1 cellular context compared by ENCODE assay signal in genomic region chr3:180912304-180913226, GRCh38.
TF ChIP-seq lines count a peak whose summit lies in the region.

TSS of gene FXR1 (plus strand) at chr3:180912670. CDS start at chr3:180912686, 16 bp downstream.

TF ChIP-seq in GM12878, 131 proteins besides CTCF, POLR2A, EP300 and RAD21 (continued from another document):
- TF ChIP-seq GABPA (IDR thresholded peaks at IDR 0.05; ENCODE audit: low read depth) = no peak
- TF ChIP-seq BCLAF1 (IDR thresholded peaks at IDR 0.05) = no peak
- TF ChIP-seq CHD2 (IDR thresholded peaks at IDR 0.05; ENCODE audit: borderline replicate concordance, low read depth, low read length) = peak; percentile 11; the same call in 1 of the 2 replicates
- no peak for TF ChIP-seq KDM1A (IDR thresholded peaks at IDR 0.05; ENCODE audit: borderline replicate concordance)
- 0 out of 2 replicates have a peak, but pooled peaks have one; percentile 17 for TF ChIP-seq CREM (IDR thresholded peaks at IDR 0.05; ENCODE audit: low read depth)
- peak; percentile 68; the same call in 2 of the 3 replicates for TF ChIP-seq POU2F2 (IDR thresholded peaks at IDR 0.05; ENCODE audit: borderline replicate concordance, low read depth, low read length)
- TF ChIP-seq FOXM1 (IDR thresholded peaks at IDR 0.05; ENCODE audit: low read depth, low read length) = no peak
- peak; percentile 52; the same call in 1 of the 2 replicates for TF ChIP-seq EED (IDR thresholded peaks at IDR 0.05; ENCODE audit: low read depth)
- no peak for TF ChIP-seq JUNB (IDR thresholded peaks at IDR 0.05)
- TF ChIP-seq RB1 (IDR thresholded peaks at IDR 0.05; ENCODE audit: borderline replicate concordance) = peak; percentile 30; the same call in 1 of the 2 replicates
- TF ChIP-seq MXI1 (IDR thresholded peaks at IDR 0.05; ENCODE audit: low read depth, low read length) = peak; percentile 25; the same call in 1 of the 2 replicates
- 0 out of 2 replicates have a peak, but pooled peaks have one; percentile 9 for TF ChIP-seq ESRRA (IDR thresholded peaks at IDR 0.05; ENCODE audit: low read length)
- peak; percentile 74 for TF ChIP-seq IKZF1 (conservative IDR thresholded peaks at IDR 0.05)
- TF ChIP-seq HSF1 (IDR thresholded peaks at IDR 0.05; ENCODE audit: low read depth, low read length) = 0 out of 2 replicates have a peak, but pooled peaks have one; percentile 45
- no peak for TF ChIP-seq ZNF24 (IDR thresholded peaks at IDR 0.05)
- TF ChIP-seq NKRF (conservative IDR thresholded peaks at IDR 0.05) = peak; percentile 40; the same call in 1 of the 2 replicates
- no peak for TF ChIP-seq NFYA (IDR thresholded peaks at IDR 0.05; ENCODE audit: borderline replicate concordance, low read depth, low read length)
- no peak for TF ChIP-seq RBBP5 (conservative IDR thresholded peaks at IDR 0.05)
- no peak for TF ChIP-seq E2F8 (IDR thresholded peaks at IDR 0.05; ENCODE audit: low read depth, partially characterized antibody)
- 0 out of 2 replicates have a peak, but pooled peaks have one; percentile 51 for TF ChIP-seq CHD1 (IDR thresholded peaks at IDR 0.05; ENCODE audit: low read depth, low read length)
- TF ChIP-seq SMAD1 (IDR thresholded peaks at IDR 0.05; ENCODE audit: low read depth, partially characterized antibody) = peak; percentile 22
- 0 out of 2 replicates have a peak, but pooled peaks have one; percentile 44 for TF ChIP-seq BACH1 (IDR thresholded peaks at IDR 0.05; ENCODE audit: borderline replicate concordance)
- peak; percentile 15 for TF ChIP-seq SP1 (IDR thresholded peaks at IDR 0.05; ENCODE audit: low read depth, low read length)
- TF ChIP-seq CUX1 (IDR thresholded peaks at IDR 0.05; ENCODE audit: insufficient replicate concordance, low read depth, low read length) = no peak
- TF ChIP-seq RUNX3 (IDR thresholded peaks at IDR 0.05; ENCODE audit: low read length) = peak; percentile 90
- TF ChIP-seq POLR2AphosphoS5 (IDR thresholded peaks at IDR 0.05; ENCODE audit: low read length) = peak; percentile 94
- peak; percentile 63; the same call in 1 of the 2 replicates for TF ChIP-seq TCF12 (IDR thresholded peaks at IDR 0.05; ENCODE audit: low read depth, low read length)
- peak; percentile 97 for TF ChIP-seq YY1 (IDR thresholded peaks at IDR 0.05; ENCODE audit: low read depth, low read length)
- TF ChIP-seq BHLHE40 (IDR thresholded peaks at IDR 0.05; ENCODE audit: borderline replicate concordance in 1 of 2, low read depth in 2 of 2, low read length in 1 of 2) = peak in 1 of 2 experiments; percentile 44; a peak in 1 of 4 replicates
- TF ChIP-seq TAF1 (IDR thresholded peaks at IDR 0.05; ENCODE audit: borderline replicate concordance, low read depth, low read length) = peak; percentile 98
- peak; percentile 69; the same call in 1 of the 2 replicates for TF ChIP-seq LARP7 (IDR thresholded peaks at IDR 0.05)
- TF ChIP-seq CBFB (IDR thresholded peaks at IDR 0.05; ENCODE audit: low read depth) = peak; percentile 76
- TF ChIP-seq ZZZ3 (IDR thresholded peaks at IDR 0.05; ENCODE audit: control insufficient read depth, insufficient read length, low read depth) = no peak
- 0 out of 2 replicates have a peak, but pooled peaks have one; percentile 34 for TF ChIP-seq ZNF687 (IDR thresholded peaks at IDR 0.05)
- TF ChIP-seq TCF3 (IDR thresholded peaks at IDR 0.05; ENCODE audit: borderline replicate concordance, insufficient read depth, low read depth, low read length) = peak; percentile 40; the same call in 1 of the 2 replicates
- TF ChIP-seq MLLT1 (IDR thresholded peaks at IDR 0.05) = peak; percentile 68
- TF ChIP-seq HDGF (IDR thresholded peaks at IDR 0.05) = 0 out of 2 replicates have a peak, but pooled peaks have one; percentile 44
- peak; percentile 67; the same call in 1 of the 2 replicates for TF ChIP-seq SMAD5 (IDR thresholded peaks at IDR 0.05; ENCODE audit: low read depth)
- TF ChIP-seq SMC3 (IDR thresholded peaks at IDR 0.05; ENCODE audit: borderline replicate concordance, low read length) = no peak
- peak; percentile 97 for TF ChIP-seq NR2F1 (conservative IDR thresholded peaks at IDR 0.05)
- no peak for TF ChIP-seq MTA2 (IDR thresholded peaks at IDR 0.05; ENCODE audit: low read depth)
